In the genomic region with DNA sequence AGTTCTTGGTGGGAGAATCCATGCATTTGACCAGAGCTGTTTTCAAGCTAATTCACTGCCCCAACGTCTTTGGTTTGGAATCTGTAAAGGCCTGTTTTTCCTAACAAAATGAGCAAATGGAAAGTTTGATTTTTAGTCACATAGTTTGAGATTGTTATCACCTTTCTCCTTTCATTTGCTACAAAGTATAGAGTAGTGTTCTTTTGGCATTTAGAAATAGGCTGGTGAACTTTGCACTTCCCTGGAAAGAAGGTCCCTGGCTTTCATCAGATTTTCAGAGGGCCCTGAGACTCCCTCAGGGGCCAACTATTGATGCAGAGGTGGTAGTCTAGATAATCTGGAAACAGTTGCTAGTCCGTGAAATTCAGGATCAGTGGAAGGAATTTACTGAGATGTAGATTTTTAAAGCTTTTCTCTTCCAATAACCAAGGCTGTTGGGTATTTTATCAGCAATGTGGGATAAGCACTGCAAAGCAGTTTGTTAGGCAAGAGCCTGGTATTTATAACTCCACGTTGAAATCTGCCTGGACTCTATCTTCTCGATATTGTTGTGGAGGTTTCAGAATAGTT, we compare ENCODE assay signal across 9 cellular contexts. TPM values are rescaled to one million over a fixed set of nuclear protein-coding genes. Genes with fewer than 3 reads are reported as not detected.
DNase-seq lines count a peak whose midpoint lies in the region; ATAC-seq and TF ChIP-seq lines count a peak whose summit lies in the region.
"Had no signal": no experiment of that assay in that cellular context is flagged by ENCODE, and none has a peak within 500 bp of the region (broad histone marks: within the 10 kb centered on the region; RNA-seq: fewer than 3 reads in every experiment).

No MANE protein-coding gene starts in this region.

- peak overlapping the region; percentile 94 for H3K4me3 ChIP-seq in CD4-positive, CD25-positive, alpha-beta regulatory T cell (ENCODE audit: low read depth, low read length)
- peak overlapping the region; percentile 76 for H3K4me3 ChIP-seq in Karpas-422 (ENCODE audit: low read length)
- H3K4me3 ChIP-seq in colonic mucosa, result peak overlapping the region; percentile 83

- H3K79me2 ChIP-seq in Karpas-422 (ENCODE audit: low read length), result peaks cover 61% of the 10 kb centered on the region

- no peak for ATAC-seq in CD4-positive, CD25-positive, alpha-beta regulatory T cell (ENCODE audit: low read depth in 2 of 2)
- ATAC-seq in naive thymus-derived CD8-positive, alpha-beta T cell, result no peak
- ATAC-seq in GM19467 (IDR thresholded peaks at IDR 0.05; ENCODE audit: unreplicated experiment) (no peak), HG03439 (IDR thresholded peaks at IDR 0.05; ENCODE audit: unreplicated experiment) (no peak)

- peaks cover 3% of the 10 kb centered on the region for H3K36me3 Mint-ChIP-seq in CD4-positive, CD25-positive, alpha-beta regulatory T cell
- H3K36me3 Mint-ChIP-seq in naive thymus-derived CD8-positive, alpha-beta T cell, result peaks cover 0 to 1% (median 0%) of the 10 kb centered on the region in 3 donors

- peaks cover 34 to 63% (median 47%) of the 10 kb centered on the region in 4 donors for H3K4me1 Mint-ChIP-seq in CD4-positive, CD25-positive, alpha-beta regulatory T cell
- H3K4me1 Mint-ChIP-seq in naive thymus-derived CD8-positive, alpha-beta T cell, result peaks cover 33 to 70% (median 61%) of the 10 kb centered on the region in 4 donors

- H3K27me3 ChIP-seq in CD4-positive, CD25-positive, alpha-beta regulatory T cell (ENCODE audit: control insufficient read depth, insufficient read depth, low read length), result no peaks in the 10 kb centered on the region
- H3K27me3 ChIP-seq in Karpas-422 (ENCODE audit: low read length) (no peaks in the 10 kb centered on the region), colonic mucosa (no peaks in the 10 kb centered on the region)

- intact Hi-C loops in colonic mucosa (cut with DNase I), result no loop called here

- no peaks in the 10 kb centered on the region for H3K27me3 Mint-ChIP-seq in CD4-positive, CD25-positive, alpha-beta regulatory T cell
- no peaks in the 10 kb centered on the region for H3K27me3 Mint-ChIP-seq in naive thymus-derived CD8-positive, alpha-beta T cell

- peak overlapping the region in 1 of 3 donors; percentile 25 for H3K27ac Mint-ChIP-seq in CD4-positive, CD25-positive, alpha-beta regulatory T cell
- H3K27ac Mint-ChIP-seq in naive thymus-derived CD8-positive, alpha-beta T cell, result peak overlapping the region; percentile 57 to 95 (median 78)

- H2AFZ ChIP-seq in Karpas-422 (ENCODE audit: low read length), result no peak overlapping the region

- no peak for DNase-seq in CD4-positive, CD25-positive, alpha-beta regulatory T cell
- no peak for DNase-seq in Karpas-422
- DNase-seq in colonic mucosa, result no peak
- DNase-seq in naive thymus-derived CD8-positive, alpha-beta T cell, result no peak
- DNase-seq in NCI-H524 treated with DMSO at 0.1 percent for 48 hours (lab: John Stamatoyannopoulos, UW), result no peak
- DNase-seq in stimulated activated CD4-positive, alpha-beta T cell treated with anti-CD3 and anti-CD28 coated beads, Interleukin-2, amount 100 ng/mL, for 24 hours, result no peak
- DNase-seq: NCI-H510A had no signal

- no peaks in the 10 kb centered on the region for H4K20me1 ChIP-seq in Karpas-422 (ENCODE audit: insufficient read depth, low read depth, low read length)

- POLR2A ChIA-PET in naive thymus-derived CD8-positive, alpha-beta T cell (lab: Charles Lee), result interaction anchor here (1.0 kb wide), 1 partner anchor 123 kb away, joined by 3 read pairs; a partner anchor contains a TSS

- H3K4me1 ChIP-seq in CD4-positive, CD25-positive, alpha-beta regulatory T cell (ENCODE audit: control insufficient read depth, insufficient read depth, low read length, poor library complexity, severe bottlenecking), result peaks cover 25% of the 10 kb centered on the region
- peaks cover 45% of the 10 kb centered on the region for H3K4me1 ChIP-seq in Karpas-422 (ENCODE audit: low read length)
- peaks cover 6% of the 10 kb centered on the region for H3K4me1 ChIP-seq in colonic mucosa

- H3K4me2 ChIP-seq in Karpas-422 (ENCODE audit: low read depth, low read length, poor library complexity, severe bottlenecking), result peak overlapping the region; percentile 92

- peak overlapping the region; percentile 18 to 84 (median 53) for H3K4me3 Mint-ChIP-seq in CD4-positive, CD25-positive, alpha-beta regulatory T cell
- peak overlapping the region in 8 of 10 donors; percentile 5 to 94 (median 57) for H3K4me3 Mint-ChIP-seq in naive thymus-derived CD8-positive, alpha-beta T cell

- H3K9me3 ChIP-seq in CD4-positive, CD25-positive, alpha-beta regulatory T cell (ENCODE audit: control insufficient read depth in 2 of 2, low read length in 2 of 2), result no peaks in the 10 kb centered on the region
- H3K9me3 ChIP-seq in Karpas-422 (ENCODE audit: low read length) (no peaks in the 10 kb centered on the region), colonic mucosa (no peaks in the 10 kb centered on the region)

- TF ChIP-seq CTCF in colonic mucosa (IDR thresholded peaks at IDR 0.05), result no peak

- H3K9me3 Mint-ChIP-seq in CD4-positive, CD25-positive, alpha-beta regulatory T cell, result no peaks in the 10 kb centered on the region
- no peaks in the 10 kb centered on the region for H3K9me3 Mint-ChIP-seq in naive thymus-derived CD8-positive, alpha-beta T cell

- H3K9me2 ChIP-seq in Karpas-422 (replicated peaks; ENCODE audit: insufficient read depth, low read length), result no peaks in the 10 kb centered on the region

- H3K27ac ChIP-seq in CD4-positive, CD25-positive, alpha-beta regulatory T cell (ENCODE audit: insufficient read depth, low read length, poor library complexity, severe bottlenecking), result peak overlapping the region; percentile 89
- H3K27ac ChIP-seq in Karpas-422 (ENCODE audit: low read length) (peak overlapping the region; percentile 83), colonic mucosa (peak overlapping the region; percentile 98)

- H3K36me3 ChIP-seq in CD4-positive, CD25-positive, alpha-beta regulatory T cell (ENCODE audit: control insufficient read depth, insufficient read depth, low read length), result no peaks in the 10 kb centered on the region
- H3K36me3 ChIP-seq in Karpas-422 (ENCODE audit: insufficient read depth, low read length), result no peaks in the 10 kb centered on the region
- no peaks in the 10 kb centered on the region for H3K36me3 ChIP-seq in colonic mucosa

- H3K9ac ChIP-seq in Karpas-422 (ENCODE audit: low read length) (peak overlapping the region; percentile 78), colonic mucosa (ENCODE audit: low read depth in 2 of 2, low read length in 2 of 2) (peak overlapping the region in 1 of 2 donors; percentile 97)

RNA-seq across cellular contexts. Expression of a gene that starts 1.7 kb away (rescaled TPM):
- 22.1 TPM for total RNA-seq in CD4-positive, CD25-positive, alpha-beta regulatory T cell
- 1 to 10 TPM; 6.8 to 7.9 (median 7.4) TPM for polyA plus RNA-seq in CD4-positive, CD25-positive, alpha-beta regulatory T cell
- total RNA-seq in Karpas-422 (2014; rRNA removed; shearing (Covaris generic); ENCODE audit: low replicate concordance), result 28.7 and 37.9 TPM in 2 replicates
- total RNA-seq in colonic mucosa, result 10 to 100 TPM; 46.9 to 74.1 TPM
- 10 to 100 TPM; 28.3 to 37.0 TPM for total RNA-seq in naive thymus-derived CD8-positive, alpha-beta T cell
- 10 to 100 TPM in 2 of 3 donors, 1 to 10 TPM in 1; 9.4 to 12.5 (median 10.8) TPM for polyA plus RNA-seq in naive thymus-derived CD8-positive, alpha-beta T cell
